ENCODE assay signal across 25 cellular contexts in genomic region chr3:82707035-82707434, GRCh38.
DNase-seq lines count a peak whose midpoint lies in the region; ATAC-seq, FAIRE-seq and TF ChIP-seq lines count a peak whose summit lies in the region.
"Had no signal": no experiment of that assay in that cellular context is flagged by ENCODE, and none has a peak within 500 bp of the region (broad histone marks: within the 10 kb centered on the region; RNA-seq: fewer than 3 reads in every experiment).

No MANE protein-coding gene starts in this region.

- H3K4me3 ChIP-seq in GM23338 (no peak overlapping the region), epithelial cell of esophagus (ENCODE audit: low read length) (no peak overlapping the region), pancreas (no peak overlapping the region)
- H3K4me3 ChIP-seq: PC-9, thoracic aorta had no signal

- ATAC-seq in GM23338 (peak; percentile 86), pancreas (peak; percentile 69 to 82 (median 79))
- ATAC-seq: natural killer cell treated with Interleukin-12 subunit alpha and Interleukin-12 subunit beta and Interleukin-15 and Interleukin-18, amount 100 ng/mL, for 72 hours had no signal

- no peak for FAIRE-seq in pancreas (lab: Jason Lieb, UNC)
- FAIRE-seq: GM12891, islet of Langerhans had no signal

- peak; percentile 41 for DNase-seq in GM23338 (ENCODE audit: low spot score)
- peak; percentile 12 for DNase-seq in NCI-H69 (lab: John Stamatoyannopoulos, UW)
- peak; percentile 11 for DNase-seq in epithelial cell of esophagus (ENCODE audit: low read depth)
- DNase-seq in pancreas: peak in 4 of 6 donors; percentile 10 to 74 (median 55)
- DNase-seq in activated CD8-positive, alpha-beta memory T cell treated with anti-CD3 and anti-CD28 coated beads, Interleukin-2, amount 50 U/mL, for 4 hours: no peak
- no peak for DNase-seq in SKM-1 treated with dmso at 0.1 percent for 144 hours (lab: John Stamatoyannopoulos, UW; ENCODE audit: unreplicated experiment)
- DNase-seq in stimulated activated CD4-positive, alpha-beta T cell treated with anti-CD3 and anti-CD28 coated beads, Interleukin-2, amount 100 ng/mL, for 24 hours: no peak
- DNase-seq: activated CD4-positive, alpha-beta T cell treated with anti-CD3 and anti-CD28 coated beads for 48 hours; activated gamma-delta T cell treated with Interleukin-2 at 50 U/mL for 16 hours; amniotic stem cell; effector memory CD4-positive, alpha-beta T cell; GDM1; mesenchymal stem cell; NCI-H1930; NCI-H524; SK-N-SH; stimulated activated CD4-positive, alpha-beta T cell treated with anti-CD3 and anti-CD28 coated beads, Interleukin-12 subunit alpha, Interleukin-12 subunit beta, amount 100 ng/mL, for 4 hours; T1000 had no signal

- no peaks in the 10 kb centered on the region for H3K36me3 ChIP-seq in GM23338 (ENCODE audit: insufficient read depth)
- H3K36me3 ChIP-seq in pancreas: no peaks in the 10 kb centered on the region
- H3K36me3 ChIP-seq: thoracic aorta had no signal

- no peak overlapping the region for H3K4me2 ChIP-seq in GM23338
- H3K4me2 ChIP-seq: PC-9, SK-N-SH had no signal

- no peaks in the 10 kb centered on the region; the same call in 2 of the 3 replicates for H3K4me1 Mint-ChIP-seq in GM23338
- H3K4me1 Mint-ChIP-seq: B cell; central memory CD8-positive, alpha-beta T cell had no signal

- H4K20me1 ChIP-seq in GM23338 (replicated peaks; ENCODE audit: insufficient read depth): no peaks in the 10 kb centered on the region

- H2AFZ ChIP-seq in GM23338: 0 out of 2 replicates have a peak overlapping the region, but pooled peaks have one; percentile 28
- H2AFZ ChIP-seq: PC-9 had no signal

- H3K9me3 ChIP-seq in pancreas: no peaks in the 10 kb centered on the region
- H3K9me3 ChIP-seq: SK-N-SH, thoracic aorta had no signal

- H3K9me3 Mint-ChIP-seq in GM23338: peaks cover 5% of the 10 kb centered on the region; the same call in 1 of the 3 replicates

- intact Hi-C loops in pancreas (cut with DNase I): no loop called here

- TF ChIP-seq CTCF in GM23338 (conservative IDR thresholded peaks at IDR 0.05; ENCODE audit: low read depth in 2 of 2): peak; percentile 34 to 66; a peak in 3 of 4 replicates
- TF ChIP-seq CTCF in epithelial cell of esophagus (IDR thresholded peaks at IDR 0.05; ENCODE audit: insufficient read depth, low read depth, low read length, missing control alignments): peak; percentile 28
- peak in 1 of 4 donors; percentile 6 for TF ChIP-seq CTCF in pancreas (IDR thresholded peaks at IDR 0.05)

- no peak overlapping the region for H3K4me3 Mint-ChIP-seq in GM23338
- H3K4me3 Mint-ChIP-seq: B cell; central memory CD8-positive, alpha-beta T cell; natural killer cell treated with Interleukin-12 subunit alpha and Interleukin-12 subunit beta and Interleukin-15 and Interleukin-18, amount 100 ng/mL, for 72 hours had no signal

- H3K9me2 ChIP-seq in GM23338 (ENCODE audit: insufficient read depth): peaks cover 16% of the 10 kb centered on the region; the same call in 1 of the 2 replicates
- H3K9me2 ChIP-seq: SK-N-SH had no signal

- 0 out of 3 replicates have a peak, but pooled peaks cover 5% of the 10 kb centered on the region for H3K36me3 Mint-ChIP-seq in GM23338 (ENCODE audit: low read depth)

- H3K27ac ChIP-seq in GM23338 (ENCODE audit: low read depth) (no peak overlapping the region), pancreas (no peak overlapping the region)
- H3K27ac ChIP-seq: PC-9, thoracic aorta had no signal

- H3K27ac Mint-ChIP-seq in GM23338: no peak overlapping the region
- H3K27ac Mint-ChIP-seq: B cell; natural killer cell treated with Interleukin-12 subunit alpha and Interleukin-12 subunit beta and Interleukin-15 and Interleukin-18, amount 100 ng/mL, for 72 hours had no signal

- 51 to 59% methylated on average over 4 of the region's 4 CpGs for WGBS in pancreas, 2 donors

- H3K4me1 ChIP-seq in GM23338 (ENCODE audit: insufficient read depth): no peaks in the 10 kb centered on the region
- no peaks in the 10 kb centered on the region for H3K4me1 ChIP-seq in pancreas

- H3K79me2 ChIP-seq in GM23338 (replicated peaks; ENCODE audit: insufficient read depth): no peaks in the 10 kb centered on the region

- no peaks in the 10 kb centered on the region for H3F3A ChIP-seq in GM23338 (replicated peaks; ENCODE audit: low read depth)

- peaks cover 3% of the 10 kb centered on the region for H3K27me3 Mint-ChIP-seq in GM23338 (ENCODE audit: insufficient read depth, low read depth, poor library complexity)
- H3K27me3 Mint-ChIP-seq: B cell; central memory CD8-positive, alpha-beta T cell; natural killer cell treated with Interleukin-12 subunit alpha and Interleukin-12 subunit beta and Interleukin-15 and Interleukin-18, amount 100 ng/mL, for 72 hours had no signal

- no peaks in the 10 kb centered on the region for H3K27me3 ChIP-seq in GM23338 (ENCODE audit: insufficient read depth)
- H3K27me3 ChIP-seq in pancreas: no peaks in the 10 kb centered on the region

TF ChIP-seq in GM23338, 12 proteins besides CTCF, POLR2A, EP300 and RAD21:
- TF ChIP-seq EZH2 (IDR thresholded peaks at IDR 0.05; ENCODE audit: low read depth, unreplicated experiment): no peak
- TF ChIP-seq POLR2AphosphoS5 (IDR thresholded peaks at IDR 0.05; ENCODE audit: low read depth): no peak
- no peak for TF ChIP-seq CREB1 (CRISPR knock-in tag; IDR thresholded peaks at IDR 0.05; ENCODE audit: low read depth)
- TF ChIP-seq EZH2phosphoT487 (IDR thresholded peaks at IDR 0.05; ENCODE audit: unreplicated experiment): no peak
- TF ChIP-seq, protein P1, sequence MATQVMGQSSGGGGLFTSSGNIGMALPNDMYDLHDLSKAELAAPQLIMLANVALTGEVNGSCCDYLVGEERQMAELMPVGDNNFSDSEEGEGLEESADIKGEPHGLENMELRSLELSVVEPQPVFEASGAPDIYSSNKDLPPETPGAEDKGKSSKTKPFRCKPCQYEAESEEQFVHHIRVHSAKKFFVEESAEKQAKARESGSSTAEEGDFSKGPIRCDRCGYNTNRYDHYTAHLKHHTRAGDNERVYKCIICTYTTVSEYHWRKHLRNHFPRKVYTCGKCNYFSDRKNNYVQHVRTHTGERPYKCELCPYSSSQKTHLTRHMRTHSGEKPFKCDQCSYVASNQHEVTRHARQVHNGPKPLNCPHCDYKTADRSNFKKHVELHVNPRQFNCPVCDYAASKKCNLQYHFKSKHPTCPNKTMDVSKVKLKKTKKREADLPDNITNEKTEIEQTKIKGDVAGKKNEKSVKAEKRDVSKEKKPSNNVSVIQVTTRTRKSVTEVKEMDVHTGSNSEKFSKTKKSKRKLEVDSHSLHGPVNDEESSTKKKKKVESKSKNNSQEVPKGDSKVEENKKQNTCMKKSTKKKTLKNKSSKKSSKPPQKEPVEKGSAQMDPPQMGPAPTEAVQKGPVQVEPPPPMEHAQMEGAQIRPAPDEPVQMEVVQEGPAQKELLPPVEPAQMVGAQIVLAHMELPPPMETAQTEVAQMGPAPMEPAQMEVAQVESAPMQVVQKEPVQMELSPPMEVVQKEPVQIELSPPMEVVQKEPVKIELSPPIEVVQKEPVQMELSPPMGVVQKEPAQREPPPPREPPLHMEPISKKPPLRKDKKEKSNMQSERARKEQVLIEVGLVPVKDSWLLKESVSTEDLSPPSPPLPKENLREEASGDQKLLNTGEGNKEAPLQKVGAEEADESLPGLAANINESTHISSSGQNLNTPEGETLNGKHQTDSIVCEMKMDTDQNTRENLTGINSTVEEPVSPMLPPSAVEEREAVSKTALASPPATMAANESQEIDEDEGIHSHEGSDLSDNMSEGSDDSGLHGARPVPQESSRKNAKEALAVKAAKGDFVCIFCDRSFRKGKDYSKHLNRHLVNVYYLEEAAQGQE (IDR thresholded peaks at IDR 0.05; ENCODE audit: unreplicated experiment): no peak
- TF ChIP-seq JUNB (IDR thresholded peaks at IDR 0.05; ENCODE audit: unreplicated experiment): no peak
- no peak for TF ChIP-seq STAT1 (IDR thresholded peaks at IDR 0.05; ENCODE audit: unreplicated experiment)
- no peak for TF ChIP-seq ZNF331 (CRISPR knock-in tag; IDR thresholded peaks at IDR 0.05; ENCODE audit: low read depth)
- TF ChIP-seq ZNF114 (CRISPR knock-in tag; IDR thresholded peaks at IDR 0.05): no peak
- TF ChIP-seq NANOG (IDR thresholded peaks at IDR 0.05; ENCODE audit: borderline replicate concordance): no peak
- TF ChIP-seq, protein P2, sequence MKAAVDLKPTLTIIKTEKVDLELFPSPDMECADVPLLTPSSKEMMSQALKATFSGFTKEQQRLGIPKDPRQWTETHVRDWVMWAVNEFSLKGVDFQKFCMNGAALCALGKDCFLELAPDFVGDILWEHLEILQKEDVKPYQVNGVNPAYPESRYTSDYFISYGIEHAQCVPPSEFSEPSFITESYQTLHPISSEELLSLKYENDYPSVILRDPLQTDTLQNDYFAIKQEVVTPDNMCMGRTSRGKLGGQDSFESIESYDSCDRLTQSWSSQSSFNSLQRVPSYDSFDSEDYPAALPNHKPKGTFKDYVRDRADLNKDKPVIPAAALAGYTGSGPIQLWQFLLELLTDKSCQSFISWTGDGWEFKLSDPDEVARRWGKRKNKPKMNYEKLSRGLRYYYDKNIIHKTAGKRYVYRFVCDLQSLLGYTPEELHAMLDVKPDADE (IDR thresholded peaks at IDR 0.05): no peak

Comparison
In these comparisons a context has a peak if more than half of its experiments do, and no peak if none do; other contexts are left out.
1. DNase-seq: peak in GM23338 (single experiment), NCI-H69 (single experiment), epithelial cell of esophagus (single experiment) and pancreas (4 of 6); none in activated CD8-positive, alpha-beta memory T cell treated with anti-CD3 and anti-CD28 coated beads, Interleukin-2, amount 50 U/mL, for 4 hours (single experiment), SKM-1 treated with dmso at 0.1 percent for 144 hours (single experiment) and stimulated activated CD4-positive, alpha-beta T cell treated with anti-CD3 and anti-CD28 coated beads, Interleukin-2, amount 100 ng/mL, for 24 hours (0 of 2).